Comparison of ENCODE assay signal across 14 cellular contexts in the genomic region with DNA sequence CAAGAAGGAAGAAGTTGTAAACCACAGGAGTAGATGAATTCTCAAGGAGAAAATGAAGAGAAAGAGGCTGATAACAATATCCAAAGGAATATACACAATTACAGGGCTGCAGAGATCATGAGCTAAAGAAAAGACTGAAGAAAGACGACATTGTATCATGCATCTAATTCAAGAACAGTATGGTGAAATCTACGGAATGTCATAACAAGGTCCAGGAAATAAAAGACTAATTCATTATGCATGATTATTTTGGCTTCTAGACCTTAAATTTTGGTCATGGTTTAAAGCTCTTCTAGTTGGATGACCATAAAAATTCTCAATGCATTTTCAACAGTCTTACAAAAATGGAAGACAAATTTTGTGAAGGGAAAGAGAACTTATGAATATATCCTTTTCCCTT.
DNase-seq lines count a peak whose midpoint lies in the region.
"Had no signal": no experiment of that assay in that cellular context is flagged by ENCODE, and none has a peak within 500 bp of the region (broad histone marks: within the 10 kb centered on the region; RNA-seq: fewer than 3 reads in every experiment).

No MANE protein-coding gene starts in this region.

- no peaks in the 10 kb centered on the region; a peak in 1 of 22 replicates for H3K36me3 ChIP-seq in BLaER1 treated with 17β-estradiol and CSF1 and Interleukin-3, amounts not matched to agents 10 nM and 100 nM
- no peaks in the 10 kb centered on the region for H3K36me3 ChIP-seq in trophoblast cell (ENCODE audit: control insufficient read depth in 1 of 2, insufficient read depth in 2 of 2, low read length in 2 of 2)

- no peak overlapping the region for H3K4ac ChIP-seq in trophoblast cell (ENCODE audit: low read depth, low read length)

- peaks cover 5% of the 10 kb centered on the region for H3K27me3 Mint-ChIP-seq in activated CD4-positive, alpha-beta memory T cell treated with anti-CD3 and anti-CD28 coated beads for 36 hours

- H3K4me1 Mint-ChIP-seq in activated CD4-positive, alpha-beta memory T cell treated with anti-CD3 and anti-CD28 coated beads for 36 hours (ENCODE audit: low read depth): peaks cover 15% of the 10 kb centered on the region

- no peak overlapping the region for H2BK12ac ChIP-seq in trophoblast cell (ENCODE audit: low read length)

- no peak overlapping the region for H3K23ac ChIP-seq in trophoblast cell (ENCODE audit: low read length)

- H4K91ac ChIP-seq in trophoblast cell (ENCODE audit: low read depth, low read length): peak overlapping the region; percentile 45

- peak overlapping the region; percentile 93 to 99 (median 97) for H3K27ac ChIP-seq in BLaER1 treated with 17β-estradiol and CSF1 and Interleukin-3, amounts not matched to agents 10 nM and 100 nM
- H3K27ac ChIP-seq in trophoblast cell (ENCODE audit: low read depth, low read length): no peak overlapping the region

- intact Hi-C loops in activated CD4-positive, alpha-beta memory T cell treated with anti-CD3 and anti-CD28 coated beads for 36 hours (cut with micrococcal nuclease): no loop called here

- no peak overlapping the region for H4K12ac ChIP-seq in trophoblast cell (ENCODE audit: low read depth, low read length)

- H2AK5ac ChIP-seq in trophoblast cell (ENCODE audit: low read length): no peak overlapping the region

- no peak overlapping the region for H3K4me3 Mint-ChIP-seq in activated CD4-positive, alpha-beta memory T cell treated with anti-CD3 and anti-CD28 coated beads for 36 hours
- H3K4me3 Mint-ChIP-seq: CD4-positive, alpha-beta memory T cell had no signal

- no peak overlapping the region for H3K4me3 ChIP-seq in BLaER1 treated with 17β-estradiol and CSF1 and Interleukin-3, amounts not matched to agents 10 nM and 100 nM
- H3K4me3 ChIP-seq in trophoblast cell (ENCODE audit: low read depth, low read length): no peak overlapping the region

- no peaks in the 10 kb centered on the region for H3K9me3 Mint-ChIP-seq in activated CD4-positive, alpha-beta memory T cell treated with anti-CD3 and anti-CD28 coated beads for 36 hours

- no peaks in the 10 kb centered on the region for H3K36me3 Mint-ChIP-seq in activated CD4-positive, alpha-beta memory T cell treated with anti-CD3 and anti-CD28 coated beads for 36 hours
- H3K36me3 Mint-ChIP-seq: CD4-positive, alpha-beta memory T cell had no signal

- no peaks in the 10 kb centered on the region for H4K20me1 ChIP-seq in BLaER1 treated with 17β-estradiol and CSF1 and Interleukin-3, amounts not matched to agents 10 nM and 100 nM

- H3K27ac Mint-ChIP-seq in activated CD4-positive, alpha-beta memory T cell treated with anti-CD3 and anti-CD28 coated beads for 36 hours: no peak overlapping the region
- H3K27ac Mint-ChIP-seq: CD4-positive, alpha-beta memory T cell had no signal

- H3K14ac ChIP-seq in trophoblast cell (ENCODE audit: low read length): no peak overlapping the region

- no peak overlapping the region for H2AFZ ChIP-seq in trophoblast cell (ENCODE audit: insufficient read depth, low read length, poor library complexity)

- peak overlapping the region in 8 of 11 experiments; percentile 56 to 80 (median 72); a peak in 17 of 22 replicates for H3K4me2 ChIP-seq in BLaER1 treated with 17β-estradiol and CSF1 and Interleukin-3, amounts not matched to agents 10 nM and 100 nM
- no peak overlapping the region for H3K4me2 ChIP-seq in trophoblast cell (ENCODE audit: low read length)

- H3K27me3 ChIP-seq in BLaER1 treated with 17β-estradiol and CSF1 and Interleukin-3, amounts not matched to agents 10 nM and 100 nM: no peaks in the 10 kb centered on the region
- H3K27me3 ChIP-seq in trophoblast cell (ENCODE audit: insufficient read depth, low read length): no peaks in the 10 kb centered on the region

- H3K4me1 ChIP-seq in BLaER1 treated with 17β-estradiol and CSF1 and Interleukin-3, amounts not matched to agents 10 nM and 100 nM: peaks cover 21 to 92% (median 70%) of the 10 kb centered on the region in 10 experiments
- H3K4me1 ChIP-seq in trophoblast cell (ENCODE audit: control insufficient read depth in 1 of 2, insufficient read depth in 2 of 2, low read length in 2 of 2): peaks cover 5 to 11% of the 10 kb centered on the region in 2 experiments

- no peak overlapping the region for H2BK120ac ChIP-seq in trophoblast cell (ENCODE audit: insufficient read depth, low read length, poor library complexity)

- no peak overlapping the region for H2BK5ac ChIP-seq in trophoblast cell (ENCODE audit: low read depth, low read length, poor library complexity)

- no peak overlapping the region for H3K18ac ChIP-seq in trophoblast cell (ENCODE audit: low read length)

- peaks cover 19% of the 10 kb centered on the region for H3K79me1 ChIP-seq in trophoblast cell (ENCODE audit: low read length)

- POLR2A ChIA-PET in activated CD4-positive, alpha-beta memory T cell treated with anti-CD3 and anti-CD28 coated beads for 36 hours (lab: Charles Lee): no interaction called here

- H4K8ac ChIP-seq in trophoblast cell (ENCODE audit: low read depth, low read length): no peak overlapping the region

- H3K79me2 ChIP-seq in trophoblast cell (ENCODE audit: control insufficient read depth, insufficient read depth, low read length, poor library complexity): no peaks in the 10 kb centered on the region

- CTCF ChIA-PET in activated CD4-positive, alpha-beta memory T cell treated with anti-CD3 and anti-CD28 coated beads for 36 hours (lab: Charles Lee): no interaction called here

- WGBS in trophoblast cell (ENCODE audit: extremely low coverage, insufficient coverage, insufficient read length): no CpG with 5 or more reads among the region's 2 CpGs

- DNase-seq in amniotic epithelial cell (ENCODE audit: low read depth) (peak; percentile 20), fibroblast of peridontal ligament (ENCODE audit: extremely low read depth) (peak; percentile 29), trophoblast cell (peak in 1 of 2 donors; percentile 41), Ammon's horn (ENCODE audit: low spot score) (no peak), HUDEP-2 (lab: John Stamatoyannopoulos, UW; ENCODE audit: unreplicated experiment in 76 of 76) (no peak), SK-N-DZ (ENCODE audit: low spot score) (no peak)
- DNase-seq in activated CD4-positive, alpha-beta memory T cell treated with anti-CD3 and anti-CD28 coated beads for 36 hours: no peak
- DNase-seq: CD4-positive, alpha-beta memory T cell; GOT3; KG1; NCI-H1092; NCI-H1694; NCI-H345 had no signal

- H3K9ac ChIP-seq in BLaER1 treated with 17β-estradiol and CSF1 and Interleukin-3, amounts not matched to agents 10 nM and 100 nM: peak overlapping the region in 6 of 11 experiments; percentile 76 to 88 (median 86); a peak in 7 of 22 replicates
- no peak overlapping the region for H3K9ac ChIP-seq in trophoblast cell (ENCODE audit: low read length)

- peaks cover 0 to 55% (median 1%) of the 10 kb centered on the region in 11 experiments; a peak in 9 of 22 replicates for H3K9me3 ChIP-seq in BLaER1 treated with 17β-estradiol and CSF1 and Interleukin-3, amounts not matched to agents 10 nM and 100 nM (replicated peaks in 1 of 11)
- no peaks in the 10 kb centered on the region for H3K9me3 ChIP-seq in trophoblast cell (ENCODE audit: insufficient read depth, low read depth, low read length)

Comparison
In these comparisons a context has a peak if more than half of its experiments do, and no peak if none do; other contexts are left out.
1. DNase-seq: peak in amniotic epithelial cell (single experiment) and fibroblast of peridontal ligament (single experiment); none in Ammon's horn (single experiment), HUDEP-2 (0 of 76), SK-N-DZ (single experiment) and activated CD4-positive, alpha-beta memory T cell treated with anti-CD3 and anti-CD28 coated beads for 36 hours (single experiment).